ENCODE assay signal across 8 cellular contexts in the genomic region with DNA sequence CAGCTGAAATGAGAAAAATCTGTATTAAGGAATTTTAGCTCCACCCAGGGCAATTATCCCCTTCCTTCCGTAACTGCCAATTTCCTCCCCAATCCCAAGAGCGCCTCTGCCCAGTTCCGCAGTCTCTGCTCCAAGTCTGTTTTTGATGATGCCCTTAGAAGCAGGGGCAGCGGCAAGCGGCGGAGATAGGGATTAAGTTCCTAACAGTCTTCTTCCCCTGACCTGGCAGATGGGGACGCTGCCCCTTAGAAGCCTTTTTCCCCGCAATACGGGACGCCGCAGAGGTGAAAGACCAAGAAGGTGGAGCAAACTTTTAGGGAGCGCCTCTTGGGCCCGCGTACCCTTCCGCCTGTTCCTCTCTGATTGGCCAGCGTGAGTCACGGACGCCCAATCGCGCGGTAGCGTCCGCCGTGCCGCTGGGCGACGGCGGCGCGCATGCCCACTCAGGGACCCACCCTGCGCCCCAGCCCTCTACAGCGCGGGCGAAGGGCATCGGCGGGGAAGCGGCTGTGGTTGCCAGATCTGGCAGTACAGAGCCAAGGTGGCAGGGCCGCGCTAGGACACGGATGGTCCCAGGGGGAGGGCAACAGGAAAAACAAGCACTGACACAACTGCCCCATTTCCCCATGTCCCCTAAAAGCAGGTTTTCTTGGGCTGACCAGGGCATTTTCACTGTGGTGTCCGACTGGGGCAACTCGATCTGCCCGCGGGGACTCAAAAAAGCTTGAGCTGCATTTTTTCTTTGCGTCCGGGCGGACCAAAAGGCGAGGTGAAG. TPM values are rescaled to one million over a fixed set of nuclear protein-coding genes. Genes with fewer than 3 reads are reported as not detected.
A peak's percentile ranks its signal among the peaks of the same experiment; 100 is the strongest.
DNase-seq lines count a peak whose midpoint lies in the region; TF ChIP-seq lines count a peak whose summit lies in the region.

No MANE protein-coding gene starts in this region.

- H4K20me1 ChIP-seq in neural cell (ENCODE audit: insufficient read depth) = no peaks in the 10 kb centered on the region

- H2AFZ ChIP-seq in neural cell (ENCODE audit: low read depth, low read length) = peak overlapping the region; percentile 76

- H3K4me1 ChIP-seq in HAP-1 (peaks cover 26% of the 10 kb centered on the region), stomach (peaks cover 15 to 39% (median 27%) of the 10 kb centered on the region in 4 donors)

- H3K36me3 ChIP-seq in HAP-1 (replicated peaks) (no peaks in the 10 kb centered on the region), MG63 (no peaks in the 10 kb centered on the region; the same call in none of the 2 replicates), neural cell (ENCODE audit: insufficient read depth, low read length) (no peaks in the 10 kb centered on the region), stomach (no peaks in the 10 kb centered on the region)

- in situ Hi-C loops in G401 (cut with HindIII; ENCODE audit: low sequenced_read_pairs) (no loop called here), HAP-1 (cut with MboI; ENCODE audit: low sequenced_read_pairs) (no loop called here)

- no peak for TF ChIP-seq RAD21 in neural cell (conservative IDR thresholded peaks at IDR 0.05)

- DNase-seq in G401 (ENCODE audit: low spot score) (peak; percentile 92), HAP-1 (ENCODE audit: low spot score in 2 of 2) (peak; percentile 91), MG63 (peak; percentile 94), SHP77 (lab: John Stamatoyannopoulos, UW) (peak; percentile 79 to 84), activated gamma-delta T cell (lab: John Stamatoyannopoulos, UW) (peak; percentile 78), foreskin fibroblast (peak; percentile 95 to 98), stomach (peak; percentile 91)

- intact Hi-C loops in stomach (cut with DNase I; ENCODE audit: low total_unique reads) = no loop called here

- peak in 2 of 4 donors; percentile 9 to 82 for TF ChIP-seq POLR2A in stomach (IDR thresholded peaks at IDR 0.05)

- H3K27ac ChIP-seq in neural cell (ENCODE audit: low read length) = peak overlapping the region; percentile 64
- peak overlapping the region; percentile 97 to 99 (median 98) for H3K27ac ChIP-seq in stomach

- peaks cover 24% of the 10 kb centered on the region for H3K79me2 ChIP-seq in neural cell (replicated peaks; ENCODE audit: insufficient read depth, low read length)

- TF ChIP-seq EP300 in neural cell (conservative IDR thresholded peaks at IDR 0.05; ENCODE audit: poor library complexity, severe bottlenecking) = no peak
- TF ChIP-seq EP300 in stomach (IDR thresholded peaks at IDR 0.05) = peak; percentile 15

- 0 to 1% (median 0%) methylated on average over 22 to 48 of the region's 48 CpGs for WGBS in stomach, 5 donors

- no peaks in the 10 kb centered on the region for H3F3A ChIP-seq in neural cell (ENCODE audit: insufficient read depth, low read length, poor library complexity, severe bottlenecking)

- H3K4me2 ChIP-seq in neural cell (ENCODE audit: low read length) = peak overlapping the region; percentile 96

- peak overlapping the region; percentile 63 for H3K9ac ChIP-seq in neural cell (ENCODE audit: low read length)

- H3K27me3 ChIP-seq in HAP-1 (ENCODE audit: low read depth) = no peaks in the 10 kb centered on the region
- no peaks in the 10 kb centered on the region for H3K27me3 ChIP-seq in MG63
- H3K27me3 ChIP-seq in neural cell (ENCODE audit: insufficient read depth, low read depth, low read length) = no peaks in the 10 kb centered on the region
- no peaks in the 10 kb centered on the region for H3K27me3 ChIP-seq in stomach

- TF ChIP-seq CTCF in foreskin fibroblast (IDR thresholded peaks at IDR 0.05; ENCODE audit: low read depth, low read length) (no peak), neural cell (IDR thresholded peaks at IDR 0.05; ENCODE audit: poor library complexity, severe bottlenecking) (no peak), stomach (IDR thresholded peaks at IDR 0.05) (no peak)

- H3K4me3 ChIP-seq in HAP-1 = peak overlapping the region; percentile 54
- peak overlapping the region; percentile 67 for H3K4me3 ChIP-seq in MG63
- H3K4me3 ChIP-seq in foreskin fibroblast (ENCODE audit: low read depth in 1 of 2, low read length in 2 of 2) = peak overlapping the region; percentile 76 to 83
- peak overlapping the region; percentile 92 for H3K4me3 ChIP-seq in neural cell (ENCODE audit: low read length)
- H3K4me3 ChIP-seq in stomach = peak overlapping the region; percentile 68 to 80 (median 78)

- no peaks in the 10 kb centered on the region for H3K9me2 ChIP-seq in neural cell (ENCODE audit: insufficient read depth, low read length)

- H3K9me3 ChIP-seq in HAP-1 (no peaks in the 10 kb centered on the region), MG63 (no peaks in the 10 kb centered on the region), neural cell (ENCODE audit: low read length) (no peaks in the 10 kb centered on the region), stomach (no peaks in the 10 kb centered on the region)

TF ChIP-seq in neural cell, 6 proteins besides CTCF, POLR2A, EP300 and RAD21:
- TF ChIP-seq POLR2AphosphoS5 (IDR thresholded peaks at IDR 0.05) = peak; percentile 67
- TF ChIP-seq, protein P1, sequence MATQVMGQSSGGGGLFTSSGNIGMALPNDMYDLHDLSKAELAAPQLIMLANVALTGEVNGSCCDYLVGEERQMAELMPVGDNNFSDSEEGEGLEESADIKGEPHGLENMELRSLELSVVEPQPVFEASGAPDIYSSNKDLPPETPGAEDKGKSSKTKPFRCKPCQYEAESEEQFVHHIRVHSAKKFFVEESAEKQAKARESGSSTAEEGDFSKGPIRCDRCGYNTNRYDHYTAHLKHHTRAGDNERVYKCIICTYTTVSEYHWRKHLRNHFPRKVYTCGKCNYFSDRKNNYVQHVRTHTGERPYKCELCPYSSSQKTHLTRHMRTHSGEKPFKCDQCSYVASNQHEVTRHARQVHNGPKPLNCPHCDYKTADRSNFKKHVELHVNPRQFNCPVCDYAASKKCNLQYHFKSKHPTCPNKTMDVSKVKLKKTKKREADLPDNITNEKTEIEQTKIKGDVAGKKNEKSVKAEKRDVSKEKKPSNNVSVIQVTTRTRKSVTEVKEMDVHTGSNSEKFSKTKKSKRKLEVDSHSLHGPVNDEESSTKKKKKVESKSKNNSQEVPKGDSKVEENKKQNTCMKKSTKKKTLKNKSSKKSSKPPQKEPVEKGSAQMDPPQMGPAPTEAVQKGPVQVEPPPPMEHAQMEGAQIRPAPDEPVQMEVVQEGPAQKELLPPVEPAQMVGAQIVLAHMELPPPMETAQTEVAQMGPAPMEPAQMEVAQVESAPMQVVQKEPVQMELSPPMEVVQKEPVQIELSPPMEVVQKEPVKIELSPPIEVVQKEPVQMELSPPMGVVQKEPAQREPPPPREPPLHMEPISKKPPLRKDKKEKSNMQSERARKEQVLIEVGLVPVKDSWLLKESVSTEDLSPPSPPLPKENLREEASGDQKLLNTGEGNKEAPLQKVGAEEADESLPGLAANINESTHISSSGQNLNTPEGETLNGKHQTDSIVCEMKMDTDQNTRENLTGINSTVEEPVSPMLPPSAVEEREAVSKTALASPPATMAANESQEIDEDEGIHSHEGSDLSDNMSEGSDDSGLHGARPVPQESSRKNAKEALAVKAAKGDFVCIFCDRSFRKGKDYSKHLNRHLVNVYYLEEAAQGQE (IDR thresholded peaks at IDR 0.05; ENCODE audit: borderline replicate concordance) = no peak
TF ChIP-seq in neural cell: peak in this region for 1.

RNA-seq across cellular contexts. Expression of a gene that starts 0.8 kb away (rescaled TPM):
- total RNA-seq in G401 (2014; rRNA removed; shearing (Covaris generic)) = 3.5 and 8.5 TPM in 2 replicates
- 4.6 and 6.1 TPM in 2 replicates for total RNA-seq in MG63 (2014; rRNA removed; shearing (Covaris generic); ENCODE audit: low replicate concordance)
- 9.8 and 10.0 TPM in 2 replicates for polyA plus RNA-seq in neural cell
- polyA minus RNA-seq in neural cell = 60.4 and 64.9 TPM in 2 replicates
- 10 to 100 TPM; 12.5 to 67.1 (median 62.2) TPM for total RNA-seq in stomach
- polyA plus RNA-seq in stomach = 10 to 100 TPM in 2 of 3 donors, 1 to 10 TPM in 1; 9.7 to 19.1 (median 13.8) TPM

Comparison
In these comparisons a context has a peak if more than half of its experiments do, and no peak if none do; other contexts are left out.
1. Peak in every context shown above with its lines: DNase-seq, H3K4me3 ChIP-seq and H3K27ac ChIP-seq.